ENCODE assay signal across 19 cellular contexts in genomic region chr6:44023586-44024454, GRCh38.
DNase-seq lines count a peak whose midpoint lies in the region; ATAC-seq and TF ChIP-seq lines count a peak whose summit lies in the region.
"Had no signal": no experiment of that assay in that cellular context is flagged by ENCODE, and none has a peak within 500 bp of the region (broad histone marks: within the 10 kb centered on the region; RNA-seq: fewer than 3 reads in every experiment).

No MANE protein-coding gene starts in this region.

- no peaks in the 10 kb centered on the region for H3K36me3 Mint-ChIP-seq in activated naive CD4-positive, alpha-beta T cell treated with anti-CD3 and anti-CD28 coated beads for 36 hours (ENCODE audit: low read depth)
- H3K36me3 Mint-ChIP-seq in activated naive CD8-positive, alpha-beta T cell treated with anti-CD3 and anti-CD28 coated beads for 36 hours: no peaks in the 10 kb centered on the region

- POLR2A ChIA-PET in RWPE1 (lab: Yijun Ruan, JAX; ENCODE audit: low non-redundant PET) (no interaction called here), HEK293T (lab: Yijun Ruan, JAX) (no interaction called here)

- H3K4me3 Mint-ChIP-seq in activated naive CD4-positive, alpha-beta T cell treated with anti-CD3 and anti-CD28 coated beads for 36 hours: no peak overlapping the region
- H3K4me3 Mint-ChIP-seq in activated naive CD8-positive, alpha-beta T cell treated with anti-CD3 and anti-CD28 coated beads for 36 hours: no peak overlapping the region
- H3K4me3 Mint-ChIP-seq: HFFc6 had no signal

- no peak for TF ChIP-seq EP300 in suprapubic skin (IDR thresholded peaks at IDR 0.05)

- H3K36me3 ChIP-seq in lower lobe of right lung: no peaks in the 10 kb centered on the region
- no peaks in the 10 kb centered on the region for H3K36me3 ChIP-seq in suprapubic skin
- no peaks in the 10 kb centered on the region for H3K36me3 ChIP-seq in H7 (replicated peaks; ENCODE audit: control insufficient read depth, insufficient read depth, low read length)

- intact Hi-C loops in activated naive CD4-positive, alpha-beta T cell treated with anti-CD3 and anti-CD28 coated beads for 36 hours (cut with micrococcal nuclease): no loop called here
- intact Hi-C loops in lower lobe of right lung (cut with DNase I): no loop called here

- H3K9me3 ChIP-seq in lower lobe of right lung (no peaks in the 10 kb centered on the region), suprapubic skin (no peaks in the 10 kb centered on the region)

- H3K27ac Mint-ChIP-seq in activated naive CD4-positive, alpha-beta T cell treated with anti-CD3 and anti-CD28 coated beads for 36 hours: no peak overlapping the region
- no peak overlapping the region for H3K27ac Mint-ChIP-seq in activated naive CD8-positive, alpha-beta T cell treated with anti-CD3 and anti-CD28 coated beads for 36 hours
- H3K27ac Mint-ChIP-seq: HFFc6 had no signal

- H3K27me3 Mint-ChIP-seq in activated naive CD4-positive, alpha-beta T cell treated with anti-CD3 and anti-CD28 coated beads for 36 hours (ENCODE audit: low read depth): peaks cover 2% of the 10 kb centered on the region
- peaks cover 1% of the 10 kb centered on the region for H3K27me3 Mint-ChIP-seq in activated naive CD8-positive, alpha-beta T cell treated with anti-CD3 and anti-CD28 coated beads for 36 hours

- 80% methylated on average over 6 of the region's 8 CpGs for WGBS in suprapubic skin

- no peaks in the 10 kb centered on the region for H3K4me1 Mint-ChIP-seq in activated naive CD4-positive, alpha-beta T cell treated with anti-CD3 and anti-CD28 coated beads for 36 hours (ENCODE audit: low read depth)
- H3K4me1 Mint-ChIP-seq in activated naive CD8-positive, alpha-beta T cell treated with anti-CD3 and anti-CD28 coated beads for 36 hours: no peaks in the 10 kb centered on the region

- ATAC-seq in lower lobe of right lung: no peak
- ATAC-seq: PC-3 had no signal

- CTCF ChIA-PET in activated naive CD4-positive, alpha-beta T cell treated with anti-CD3 and anti-CD28 coated beads for 36 hours (lab: Charles Lee): no interaction called here
- CTCF ChIA-PET in RWPE1 (lab: Yijun Ruan, JAX) (interaction anchor here (0.7 kb wide), 1 partner anchor 199 kb away, joined by 3 read pairs; no protein-coding TSS in a partner anchor), HEK293T (lab: Yijun Ruan, JAX) (no interaction called here)

- DNase-seq in activated naive CD4-positive, alpha-beta T cell treated with anti-CD3 and anti-CD28 coated beads for 36 hours: peak; percentile 2
- no peak for DNase-seq in activated naive CD4-positive, alpha-beta T cell (lab: John Stamatoyannopoulos, UW)
- DNase-seq in RWPE1 (ENCODE audit: low spot score) (no peak), lower lobe of right lung (peak; percentile 14), suprapubic skin (ENCODE audit: low spot score in 2 of 2) (peak; percentile 31 to 53), HEK293T (ENCODE audit: extremely low spot score) (no peak), H7 (no peak)
- no peak for DNase-seq in activated naive CD8-positive, alpha-beta T cell treated with anti-CD3 and anti-CD28 coated beads for 36 hours
- DNase-seq: DMS 273 treated with DMSO at 0.1 percent for 48 hours, GF-D8, GOT3, HFFc6, MM.1S, NCI-H1092 treated with DMSO at 0.1 percent for 48 hours, NCI-H2081 treated with DMSO at 0.1 percent for 48 hours, NCI-H510A, NCI-H774, PC-3 had no signal

- H3K4me1 ChIP-seq in lower lobe of right lung (no peaks in the 10 kb centered on the region), suprapubic skin (peaks cover 8% of the 10 kb centered on the region)

- TF ChIP-seq CTCF in RWPE1 (conservative IDR thresholded peaks at IDR 0.05; ENCODE audit: low read depth): no peak
- no peak for TF ChIP-seq CTCF in lower lobe of right lung (IDR thresholded peaks at IDR 0.05)
- no peak for TF ChIP-seq CTCF in suprapubic skin (IDR thresholded peaks at IDR 0.05)

- H3K4me3 ChIP-seq in lower lobe of right lung: no peak overlapping the region
- H3K4me3 ChIP-seq in suprapubic skin: no peak overlapping the region
- no peak overlapping the region for H3K4me3 ChIP-seq in H7 (ENCODE audit: insufficient read depth, low read depth, low read length)

- TF ChIP-seq POLR2A in suprapubic skin (IDR thresholded peaks at IDR 0.05): no peak

- H3K27ac ChIP-seq in RWPE1 (peak overlapping the region; percentile 5; the same call in 1 of the 2 replicates), lower lobe of right lung (no peak overlapping the region), suprapubic skin (no peak overlapping the region)
- H3K27ac ChIP-seq: C4-2B had no signal

- H3K27me3 ChIP-seq in lower lobe of right lung (ENCODE audit: low read depth) (peaks cover 5% of the 10 kb centered on the region), suprapubic skin (no peaks in the 10 kb centered on the region), H7 (ENCODE audit: control insufficient read depth, insufficient read depth, low read length) (no peaks in the 10 kb centered on the region; the same call in 1 of the 2 replicates)

- no peaks in the 10 kb centered on the region for H3K9me3 Mint-ChIP-seq in activated naive CD4-positive, alpha-beta T cell treated with anti-CD3 and anti-CD28 coated beads for 36 hours
- H3K9me3 Mint-ChIP-seq in activated naive CD8-positive, alpha-beta T cell treated with anti-CD3 and anti-CD28 coated beads for 36 hours: no peaks in the 10 kb centered on the region

TF ChIP-seq in HEK293T, 16 proteins besides CTCF, POLR2A, EP300 and RAD21:
- no peak for TF ChIP-seq NFRKB (IDR thresholded peaks at IDR 0.05)
- TF ChIP-seq ARNT (IDR thresholded peaks at IDR 0.05): no peak
- no peak for TF ChIP-seq SP1 (IDR thresholded peaks at IDR 0.05)
- no peak for TF ChIP-seq CTBP1 (IDR thresholded peaks at IDR 0.05; ENCODE audit: borderline replicate concordance)
- TF ChIP-seq SUZ12 (IDR thresholded peaks at IDR 0.05): no peak

Comparison
In these comparisons a context has a peak if more than half of its experiments do, and no peak if none do; other contexts are left out.
1. DNase-seq: peak in activated naive CD4-positive, alpha-beta T cell treated with anti-CD3 and anti-CD28 coated beads for 36 hours (single experiment), lower lobe of right lung (single experiment) and suprapubic skin (2 of 2); none in activated naive CD4-positive, alpha-beta T cell (0 of 4), RWPE1 (single experiment), activated naive CD8-positive, alpha-beta T cell treated with anti-CD3 and anti-CD28 coated beads for 36 hours (single experiment), HEK293T (single experiment) and H7 (single experiment).